Comparison of ENCODE assay signal across 12 cellular contexts in the genomic region with DNA sequence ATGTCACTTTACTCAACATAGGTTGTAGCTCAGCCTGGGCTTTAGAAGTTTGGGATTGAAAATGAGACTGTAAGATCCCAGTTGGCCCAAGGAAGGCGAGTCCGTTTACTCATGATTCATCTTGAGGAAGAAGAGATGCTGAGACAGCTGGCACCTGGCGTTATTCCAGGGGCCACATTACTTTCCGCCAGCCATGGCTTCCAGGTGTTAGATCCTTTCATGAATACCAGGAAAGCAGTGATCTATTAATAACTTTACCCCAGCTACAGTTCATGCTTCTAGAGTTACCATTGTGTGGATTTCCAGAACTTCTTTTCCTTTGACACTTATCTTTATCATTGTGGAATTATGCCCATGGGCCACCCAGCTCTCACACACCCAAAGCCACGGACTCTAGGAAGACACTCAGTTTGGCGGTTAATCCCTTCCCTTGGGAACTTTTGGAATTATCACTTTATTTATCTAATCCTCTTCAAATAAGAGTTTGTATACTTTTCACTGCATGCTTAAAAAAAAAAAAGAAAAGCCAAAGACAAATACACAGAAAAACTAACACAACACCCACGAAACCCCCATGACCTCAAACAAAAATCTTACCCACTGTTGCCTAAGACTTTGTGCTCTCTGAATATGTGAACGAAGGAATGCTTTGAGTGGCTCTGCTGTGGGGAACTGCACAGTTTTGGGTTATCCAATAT. TPM values are rescaled to one million over a fixed set of nuclear protein-coding genes. Genes with fewer than 3 reads are reported as not detected.
DNase-seq lines count a peak whose midpoint lies in the region; ATAC-seq, FAIRE-seq and TF ChIP-seq lines count a peak whose summit lies in the region.
"Had no signal": no experiment of that assay in that cellular context is flagged by ENCODE, and none has a peak within 500 bp of the region (broad histone marks: within the 10 kb centered on the region; RNA-seq: fewer than 3 reads in every experiment).

No MANE protein-coding gene starts in this region.

- peak overlapping the region in 1 of 2 experiments; percentile 14 for H2BK12ac ChIP-seq in mesenchymal stem cell (ENCODE audit: low read length in 2 of 2)

- DNase-seq in A549 (ENCODE audit: low read depth in 1 of 2, low spot score in 1 of 2) = peak; percentile 22 to 87
- DNase-seq in cardiac fibroblast (ENCODE audit: low read depth in 2 of 2) = peak; percentile 51 to 72
- DNase-seq in mesenchymal stem cell = peak; percentile 44
- no peak for DNase-seq in NK-92 treated with Interleukin-12 subunit alpha and Interleukin-12 subunit beta, amount 100 ng/mL, for 24 hours (lab: John Stamatoyannopoulos, UW)
- DNase-seq in stimulated activated CD4-positive, alpha-beta T cell treated with anti-CD3 and anti-CD28 coated beads, Interleukin-15, amount 100 ng/mL, for 24 hours = no peak
- no peak for DNase-seq in effector CD4-positive, alpha-beta T cell
- DNase-seq in NCI-H1092 (lab: John Stamatoyannopoulos, UW) = no peak
- DNase-seq: activated CD4-positive, alpha-beta T cell treated with anti-CD3 and anti-CD28 coated beads for 36 hours; activated effector memory CD4-positive, alpha-beta T cell treated with Interleukin-2 at 50 U/mL for 16 hours; colonic mucosa; stimulated activated CD4-positive, alpha-beta T cell treated with anti-CD3 and anti-CD28 coated beads, Interleukin-2, amount 100 ng/mL, for 24 hours had no signal

- no peak for TF ChIP-seq RAD21 in A549 (conservative IDR thresholded peaks at IDR 0.05 in 1 of 2, IDR thresholded peaks at IDR 0.05 in 1 of 2)
- TF ChIP-seq RAD21 in Ishikawa (IDR thresholded peaks at IDR 0.05; ENCODE audit: low read depth) = peak; percentile 20; the same call in 1 of the 2 replicates

- H3K9ac ChIP-seq in mesenchymal stem cell (ENCODE audit: low read length) = no peak overlapping the region

- TF ChIP-seq EP300 in A549 (IDR thresholded peaks at IDR 0.05) (peak; percentile 50 to 61; a peak in 2 of 5 replicates), Ishikawa (IDR thresholded peaks at IDR 0.05; ENCODE audit: borderline replicate concordance) (peak; percentile 97)

- no peak overlapping the region for H2BK120ac ChIP-seq in mesenchymal stem cell (ENCODE audit: low read depth, low read length)

- no peak overlapping the region for H4K8ac ChIP-seq in mesenchymal stem cell (ENCODE audit: low read length)

- no peak overlapping the region for H4K91ac ChIP-seq in mesenchymal stem cell (ENCODE audit: low read length)

- 6% methylated on average over 8 of the region's 8 CpGs for WGBS in A549 (ENCODE audit: missing lambda C conversion rate)
- 57% methylated on average over 7 of the region's 8 CpGs for WGBS in mesenchymal stem cell

- TF ChIP-seq CTCF in A549 (IDR thresholded peaks at IDR 0.05) (no peak), cardiac fibroblast (IDR thresholded peaks at IDR 0.05; ENCODE audit: low read depth, low read length) (no peak)

- H3K4me1 ChIP-seq in A549 (peaks cover 83% of the 10 kb centered on the region), mesenchymal stem cell (ENCODE audit: control insufficient read depth, insufficient read depth, low read depth, low read length) (peaks cover 14% of the 10 kb centered on the region)

- peak overlapping the region; percentile 86 for H2BK5ac ChIP-seq in mesenchymal stem cell (ENCODE audit: low read depth, low read length, poor library complexity, severe bottlenecking)

- no peaks in the 10 kb centered on the region for H3K27me3 ChIP-seq in mesenchymal stem cell (ENCODE audit: control insufficient read depth in 1 of 2, insufficient read depth in 1 of 2, low read length in 2 of 2)
- H3K27me3 ChIP-seq: colonic mucosa had no signal

- H3K9me3 ChIP-seq in A549 (no peaks in the 10 kb centered on the region), mesenchymal stem cell (ENCODE audit: control insufficient read depth, low read length) (no peaks in the 10 kb centered on the region)
- H3K9me3 ChIP-seq: colonic mucosa had no signal

- peak overlapping the region; percentile 96 for H2AK5ac ChIP-seq in mesenchymal stem cell (ENCODE audit: low read length, severe bottlenecking)

- H3K36me3 ChIP-seq in mesenchymal stem cell (ENCODE audit: control insufficient read depth in 1 of 2, insufficient read depth in 2 of 2, low read depth in 1 of 2, low read length in 2 of 2) = peaks cover 2 to 38% of the 10 kb centered on the region in 2 experiments
- H3K36me3 ChIP-seq: colonic mucosa had no signal

- H3K4me2 ChIP-seq in A549 = peak overlapping the region; percentile 95
- no peak overlapping the region for H3K4me2 ChIP-seq in mesenchymal stem cell (ENCODE audit: low read length, poor library complexity, severe bottlenecking)

- H3K18ac ChIP-seq in mesenchymal stem cell (ENCODE audit: low read depth in 1 of 2, low read length in 2 of 2) = no peak overlapping the region

- H3K27ac ChIP-seq in A549 (peak overlapping the region; percentile 85 to 93), mesenchymal stem cell (ENCODE audit: low read length, poor library complexity, severe bottlenecking) (peak overlapping the region; percentile 97)
- H3K27ac ChIP-seq: colonic mucosa had no signal

- no peak overlapping the region for H3K23ac ChIP-seq in mesenchymal stem cell (ENCODE audit: low read length in 2 of 2)

- no peaks in the 10 kb centered on the region for H3K79me1 ChIP-seq in mesenchymal stem cell (replicated peaks; ENCODE audit: low read length, poor library complexity, severe bottlenecking)

- POLR2A ChIA-PET in A549 (lab: Yijun Ruan, JAX) = interaction anchor here (1.1 kb wide), 1 partner anchor 97 kb away, joined by 3 read pairs; no protein-coding TSS in a partner anchor

- FAIRE-seq in A549 (lab: Jason Lieb, UNC) = no peak

- H2AFZ ChIP-seq in mesenchymal stem cell (ENCODE audit: low read depth, low read length) = no peak overlapping the region

- H3K4ac ChIP-seq in mesenchymal stem cell (ENCODE audit: low read depth in 1 of 2, low read length in 2 of 2) = no peak overlapping the region

- H2BK15ac ChIP-seq in mesenchymal stem cell (ENCODE audit: low read depth, poor library complexity, severe bottlenecking) = no peak overlapping the region

- peak in 1 of 2 experiments; percentile 1; a peak in 1 of 6 replicates for ATAC-seq in A549
- ATAC-seq: activated CD4-positive, alpha-beta T cell treated with anti-CD3 and anti-CD28 coated beads for 36 hours had no signal

- TF ChIP-seq POLR2A in A549 (IDR thresholded peaks at IDR 0.05; ENCODE audit: low read length) = no peak

- CTCF ChIA-PET in A549 (lab: Yijun Ruan, JAX) = interaction anchor here (1.1 to 2.2 kb wide), 3 partner anchors 20 to 160 kb away, joined by 3 to 11 read pairs (median 4); no protein-coding TSS in a partner anchor

- no peak overlapping the region for H3K14ac ChIP-seq in mesenchymal stem cell (ENCODE audit: low read length in 2 of 2)

- H3K4me3 ChIP-seq in A549 = no peak overlapping the region
- H3K4me3 ChIP-seq in cardiac fibroblast (replicated peaks in 1 of 2; ENCODE audit: low read depth in 2 of 2, low read length in 2 of 2) = no peak overlapping the region
- H3K4me3 ChIP-seq in mesenchymal stem cell (ENCODE audit: insufficient read depth in 1 of 2, low read depth in 1 of 2, low read length in 2 of 2) = no peak overlapping the region
- H3K4me3 ChIP-seq: colonic mucosa had no signal

TF ChIP-seq in A549, 52 proteins besides CTCF, POLR2A, EP300 and RAD21 (continues in another document):
- TF ChIP-seq MAFK (IDR thresholded peaks at IDR 0.05; ENCODE audit: partially characterized antibody) (peak; percentile 9), POLR2AphosphoS2 (conservative IDR thresholded peaks at IDR 0.05; ENCODE audit: low read length) (no peak), ZFP36 (IDR thresholded peaks at IDR 0.05; ENCODE audit: borderline replicate concordance, partially characterized antibody) (no peak), SREBF2 (IDR thresholded peaks at IDR 0.05) (no peak), JUN (IDR thresholded peaks at IDR 0.05) (peak; percentile 45 to 56; a peak in 2 of 5 replicates), JUNB (IDR thresholded peaks at IDR 0.05) (peak; percentile 44)
- TF ChIP-seq, protein P1, sequence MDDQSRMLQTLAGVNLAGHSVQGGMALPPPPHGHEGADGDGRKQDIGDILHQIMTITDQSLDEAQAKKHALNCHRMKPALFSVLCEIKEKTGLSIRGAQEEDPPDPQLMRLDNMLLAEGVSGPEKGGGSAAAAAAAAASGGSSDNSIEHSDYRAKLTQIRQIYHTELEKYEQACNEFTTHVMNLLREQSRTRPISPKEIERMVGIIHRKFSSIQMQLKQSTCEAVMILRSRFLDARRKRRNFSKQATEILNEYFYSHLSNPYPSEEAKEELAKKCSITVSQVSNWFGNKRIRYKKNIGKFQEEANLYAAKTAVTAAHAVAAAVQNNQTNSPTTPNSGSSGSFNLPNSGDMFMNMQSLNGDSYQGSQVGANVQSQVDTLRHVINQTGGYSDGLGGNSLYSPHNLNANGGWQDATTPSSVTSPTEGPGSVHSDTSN (IDR thresholded peaks at IDR 0.05) = no peak

RNA-seq across cellular contexts. Expression of a gene that starts 26.9 kb away (rescaled TPM):
- 97.7 and 113 TPM in 2 replicates for polyA plus RNA-seq in A549 (2011; rRNA removed)
- polyA plus RNA-seq in A549 (2012; cell fraction: cytosol; rRNA removed) = 65.8 and 66.3 TPM in 2 replicates
- polyA plus RNA-seq in A549 (2012; cell fraction: nucleus; rRNA removed) = 39.6 and 43.3 TPM in 2 replicates
- polyA plus RNA-seq in A549 (2017; fragmentation: RNase III; extraction: RNeasy Plus Mini Kit Qiagen cat#74134 plus additional on column Dnase treatment) = 71.9 to 76.7 TPM (median 75.3 TPM) in 3 replicates
- polyA minus RNA-seq in A549 (2011; rRNA and poly(A)+ RNA removed) = 168 and 240 TPM in 2 replicates
- 100 TPM for polyA plus RNA-seq in mesenchymal stem cell (2013, experiment 1 of 2)
- polyA plus RNA-seq in mesenchymal stem cell (2013, experiment 2 of 2) = 99.7 TPM

Comparison
In these comparisons a context has a peak if more than half of its experiments do, and no peak if none do; other contexts are left out.
1. DNase-seq: peak in A549 (2 of 2), cardiac fibroblast (2 of 2) and mesenchymal stem cell (single experiment); none in NK-92 treated with Interleukin-12 subunit alpha and Interleukin-12 subunit beta, amount 100 ng/mL, for 24 hours (single experiment), stimulated activated CD4-positive, alpha-beta T cell treated with anti-CD3 and anti-CD28 coated beads, Interleukin-15, amount 100 ng/mL, for 24 hours (single experiment), effector CD4-positive, alpha-beta T cell (single experiment) and NCI-H1092 (single experiment).